Comparison of ENCODE assay signal across 15 cellular contexts in genomic region chr13:112899618-112900600, GRCh38.
"Had no signal": no experiment of that assay in that cellular context is flagged by ENCODE, and none has a peak within 500 bp of the region (broad histone marks: within the 10 kb centered on the region; RNA-seq: fewer than 3 reads in every experiment).

No MANE protein-coding gene starts in this region.

- H3K4me3 Mint-ChIP-seq: activated CD8-positive, alpha-beta T cell treated with anti-CD3 and anti-CD28 coated beads, Interleukin-2, amount 10 ng/mL, durations not matched to agents 7 days and 5 days; dendritic cell treated with granulocyte-macrophage colony-stimulating factor and Interleukin-4, amounts not matched to agents 40 ng/mL and 50 ng/mL, for 4 days had no signal

- H3K27ac ChIP-seq: brain microvascular endothelial cell, heart left ventricle, tibial artery had no signal

- H3K27ac Mint-ChIP-seq: dendritic cell treated with granulocyte-macrophage colony-stimulating factor and Interleukin-4, amounts not matched to agents 40 ng/mL and 50 ng/mL, for 4 days; T-helper 17 cell had no signal

- DNase-seq: activated CD4-positive, alpha-beta T cell treated with anti-CD3 and anti-CD28 coated beads for 4 hours; activated CD8-positive, alpha-beta memory T cell treated with anti-CD3 and anti-CD28 coated beads, Interleukin-2, amount 50 U/mL, for 4 hours; activated CD8-positive, alpha-beta T cell treated with anti-CD3 and anti-CD28 coated beads, Interleukin-2, amount 10 ng/mL, durations not matched to agents 7 days and 5 days; activated naive CD4-positive, alpha-beta T cell treated with Interleukin-2 at 50 U/mL for 16 hours; activated T-cell treated with anti-CD3 and anti-CD28 coated beads, Interleukin-2, amount 50 U/mL, for 48 hours; anterior cingulate cortex; brain microvascular endothelial cell; effector memory CD4-positive, alpha-beta T cell; heart left ventricle; nucleus accumbens; T-helper 17 cell; tibial artery had no signal

- ATAC-seq: activated CD8-positive, alpha-beta T cell treated with anti-CD3 and anti-CD28 coated beads, Interleukin-2, amount 10 ng/mL, durations not matched to agents 7 days and 5 days; left colon; right cardiac atrium; T-helper 17 cell had no signal
